Comparison of ENCODE assay signal across 1 cellular context in the genomic region with DNA sequence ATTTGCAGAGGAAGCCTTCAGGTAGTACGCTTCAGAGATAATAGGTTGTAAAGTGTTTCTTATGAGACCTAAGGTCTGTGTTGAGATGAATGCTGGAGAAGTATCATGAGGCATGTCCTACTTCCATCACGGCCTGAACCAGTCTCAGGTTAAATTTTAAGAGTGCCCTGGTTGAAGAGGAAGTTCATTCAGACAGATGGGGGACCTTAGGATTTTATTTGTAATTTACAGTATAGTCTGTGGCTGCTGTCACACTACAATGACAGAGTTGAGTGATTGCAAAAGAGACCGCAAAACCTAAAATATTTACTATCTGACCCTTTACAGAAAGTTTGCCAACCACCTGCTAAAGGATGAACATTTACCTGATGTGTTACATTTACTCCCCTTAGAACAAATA.
TF ChIP-seq lines count a peak whose summit lies in the region.

No MANE protein-coding gene starts in this region.

TF ChIP-seq in GM23338, 12 proteins besides CTCF, POLR2A, EP300 and RAD21 (continued from another document):
- TF ChIP-seq, protein P1, sequence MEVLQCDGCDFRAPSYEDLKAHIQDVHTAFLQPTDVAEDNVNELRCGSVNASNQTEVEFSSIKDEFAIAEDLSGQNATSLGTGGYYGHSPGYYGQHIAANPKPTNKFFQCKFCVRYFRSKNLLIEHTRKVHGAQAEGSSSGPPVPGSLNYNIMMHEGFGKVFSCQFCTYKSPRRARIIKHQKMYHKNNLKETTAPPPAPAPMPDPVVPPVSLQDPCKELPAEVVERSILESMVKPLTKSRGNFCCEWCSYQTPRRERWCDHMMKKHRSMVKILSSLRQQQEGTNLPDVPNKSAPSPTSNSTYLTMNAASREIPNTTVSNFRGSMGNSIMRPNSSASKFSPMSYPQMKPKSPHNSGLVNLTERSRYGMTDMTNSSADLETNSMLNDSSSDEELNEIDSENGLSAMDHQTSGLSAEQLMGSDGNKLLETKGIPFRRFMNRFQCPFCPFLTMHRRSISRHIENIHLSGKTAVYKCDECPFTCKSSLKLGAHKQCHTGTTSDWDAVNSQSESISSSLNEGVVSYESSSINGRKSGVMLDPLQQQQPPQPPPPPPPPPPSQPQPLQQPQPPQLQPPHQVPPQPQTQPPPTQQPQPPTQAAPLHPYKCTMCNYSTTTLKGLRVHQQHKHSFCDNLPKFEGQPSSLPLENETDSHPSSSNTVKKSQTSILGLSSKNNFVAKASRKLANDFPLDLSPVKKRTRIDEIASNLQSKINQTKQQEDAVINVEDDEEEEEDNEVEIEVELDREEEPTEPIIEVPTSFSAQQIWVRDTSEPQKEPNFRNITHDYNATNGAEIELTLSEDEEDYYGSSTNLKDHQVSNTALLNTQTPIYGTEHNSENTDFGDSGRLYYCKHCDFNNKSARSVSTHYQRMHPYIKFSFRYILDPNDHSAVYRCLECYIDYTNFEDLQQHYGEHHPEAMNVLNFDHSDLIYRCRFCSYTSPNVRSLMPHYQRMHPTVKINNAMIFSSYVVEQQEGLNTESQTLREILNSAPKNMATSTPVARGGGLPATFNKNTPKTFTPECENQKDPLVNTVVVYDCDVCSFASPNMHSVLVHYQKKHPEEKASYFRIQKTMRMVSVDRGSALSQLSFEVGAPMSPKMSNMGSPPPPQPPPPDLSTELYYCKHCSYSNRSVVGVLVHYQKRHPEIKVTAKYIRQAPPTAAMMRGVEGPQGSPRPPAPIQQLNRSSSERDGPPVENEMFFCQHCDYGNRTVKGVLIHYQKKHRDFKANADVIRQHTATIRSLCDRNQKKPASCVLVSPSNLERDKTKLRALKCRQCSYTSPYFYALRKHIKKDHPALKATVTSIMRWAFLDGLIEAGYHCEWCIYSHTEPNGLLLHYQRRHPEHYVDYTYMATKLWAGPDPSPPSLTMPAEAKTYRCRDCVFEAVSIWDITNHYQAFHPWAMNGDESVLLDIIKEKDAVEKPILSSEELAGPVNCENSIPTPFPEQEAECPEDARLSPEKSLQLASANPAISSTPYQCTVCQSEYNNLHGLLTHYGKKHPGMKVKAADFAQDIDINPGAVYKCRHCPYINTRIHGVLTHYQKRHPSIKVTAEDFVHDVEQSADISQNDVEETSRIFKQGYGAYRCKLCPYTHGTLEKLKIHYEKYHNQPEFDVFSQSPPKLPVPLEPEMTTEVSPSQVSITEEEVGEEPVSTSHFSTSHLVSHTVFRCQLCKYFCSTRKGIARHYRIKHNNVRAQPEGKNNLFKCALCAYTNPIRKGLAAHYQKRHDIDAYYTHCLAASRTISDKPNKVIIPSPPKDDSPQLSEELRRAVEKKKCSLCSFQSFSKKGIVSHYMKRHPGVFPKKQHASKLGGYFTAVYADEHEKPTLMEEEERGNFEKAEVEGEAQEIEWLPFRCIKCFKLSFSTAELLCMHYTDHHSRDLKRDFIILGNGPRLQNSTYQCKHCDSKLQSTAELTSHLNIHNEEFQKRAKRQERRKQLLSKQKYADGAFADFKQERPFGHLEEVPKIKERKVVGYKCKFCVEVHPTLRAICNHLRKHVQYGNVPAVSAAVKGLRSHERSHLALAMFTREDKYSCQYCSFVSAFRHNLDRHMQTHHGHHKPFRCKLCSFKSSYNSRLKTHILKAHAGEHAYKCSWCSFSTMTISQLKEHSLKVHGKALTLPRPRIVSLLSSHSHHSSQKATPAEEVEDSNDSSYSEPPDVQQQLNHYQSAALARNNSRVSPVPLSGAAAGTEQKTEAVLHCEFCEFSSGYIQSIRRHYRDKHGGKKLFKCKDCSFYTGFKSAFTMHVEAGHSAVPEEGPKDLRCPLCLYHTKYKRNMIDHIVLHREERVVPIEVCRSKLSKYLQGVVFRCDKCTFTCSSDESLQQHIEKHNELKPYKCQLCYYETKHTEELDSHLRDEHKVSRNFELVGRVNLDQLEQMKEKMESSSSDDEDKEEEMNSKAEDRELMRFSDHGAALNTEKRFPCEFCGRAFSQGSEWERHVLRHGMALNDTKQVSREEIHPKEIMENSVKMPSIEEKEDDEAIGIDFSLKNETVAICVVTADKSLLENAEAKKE (CRISPR knock-in tag; IDR thresholded peaks at IDR 0.05), result no peak
- no peak for TF ChIP-seq EZH2 (IDR thresholded peaks at IDR 0.05; ENCODE audit: low read depth, unreplicated experiment)
